30 cellular contexts compared by ENCODE assay signal in genomic region chr12:67279637-67280036, GRCh38.
"Had no signal": no experiment of that assay in that cellular context is flagged by ENCODE, and none has a peak within 500 bp of the region (broad histone marks: within the 10 kb centered on the region; RNA-seq: fewer than 3 reads in every experiment).

No MANE protein-coding gene starts in this region.

- H3K9me3 ChIP-seq: adrenal gland, body of pancreas had no signal

- H3K27me3 ChIP-seq: adrenal gland, body of pancreas, brain microvascular endothelial cell, cardiac muscle cell had no signal

- H3K27ac ChIP-seq: adrenal gland, brain microvascular endothelial cell, WERI-Rb-1 had no signal

- H3K4me3 ChIP-seq: adrenal gland, body of pancreas, cardiac muscle cell had no signal

- DNase-seq: activated CD4-positive, alpha-beta memory T cell treated with anti-CD3 and anti-CD28 coated beads for 36 hours; activated CD4-positive, alpha-beta T cell treated with anti-CD3 and anti-CD28 coated beads for 1 hour; activated CD4-positive, alpha-beta T cell treated with anti-CD3 and anti-CD28 coated beads for 36 hours; activated CD4-positive, alpha-beta T cell treated with anti-CD3 and anti-CD28 coated beads for 48 hours; activated CD4-positive, alpha-beta T cell treated with anti-CD3 and anti-CD28 coated beads, Interleukin-2, amount 10 ng/mL, durations not matched to agents 7 days and 5 days; activated CD4-positive, CD25-positive, alpha-beta regulatory T cell; activated CD8-positive, alpha-beta memory T cell treated with anti-CD3 and anti-CD28 coated beads, Interleukin-2, amount 50 U/mL, for 4 hours; activated CD8-positive, alpha-beta T cell treated with anti-CD3 and anti-CD28 coated beads for 36 hours; activated effector memory CD4-positive, alpha-beta T cell treated with anti-CD3 and anti-CD28 coated beads, Interleukin-2, amount 50 U/mL, for 16 hours; activated gamma-delta T cell treated with Interleukin-2 at 50 U/mL for 16 hours; activated naive CD4-positive, alpha-beta T cell; activated naive CD4-positive, alpha-beta T cell treated with anti-CD3 and anti-CD28 coated beads for 36 hours; activated naive CD4-positive, alpha-beta T cell treated with anti-CD3 and anti-CD28 coated beads, Interleukin-2, amount 50 U/mL, for 16 hours; activated naive CD8-positive, alpha-beta T cell treated with anti-CD3 and anti-CD28 coated beads for 36 hours; activated T-cell treated with anti-CD3 and anti-CD28 coated beads for 4 hours; activated T-cell treated with anti-CD3 and anti-CD28 coated beads, Interleukin-2, amount 50 U/mL, for 1 hour; activated T-cell treated with anti-CD3 and anti-CD28 coated beads, Interleukin-2, amount 50 U/mL, for 4 hours; activated T-cell treated with anti-CD3 and anti-CD28 coated beads, Interleukin-2, amount 50 U/mL, for 72 hours; adrenal gland; amniotic stem cell; aorta; body of pancreas; brain microvascular endothelial cell; caudate nucleus; cerebellar nuclear complex; T-cell; T-helper 2 cell; T-helper 9 cell; WERI-Rb-1 had no signal

- H3K36me3 ChIP-seq: adrenal gland had no signal
